8 cellular contexts compared by ENCODE assay signal in genomic region chrX:134806707-134807038, GRCh38. TPM values are rescaled to one million over a fixed set of nuclear protein-coding genes. Genes with fewer than 3 reads are reported as not detected.
DNase-seq lines count a peak whose midpoint lies in the region; ATAC-seq and TF ChIP-seq lines count a peak whose summit lies in the region.

No MANE protein-coding gene starts in this region.

- peak overlapping the region; percentile 60 for H3K27ac ChIP-seq in VCaP
- peak overlapping the region; percentile 84 to 96 (median 86) for H3K27ac ChIP-seq in gastroesophageal sphincter
- H3K27ac ChIP-seq in skin epidermis, result peak overlapping the region in 13 of 21 experiments; percentile 32 to 83 (median 80)

- DNase-seq in NK-92 (lab: John Stamatoyannopoulos, UW; ENCODE audit: unreplicated experiment) (no peak), NCI-H526 treated with DMSO at 0.1 percent for 48 hours (lab: John Stamatoyannopoulos, UW) (no peak)

- 0 to 11% methylated on average over 2 of the region's 2 CpGs for WGBS in gastroesophageal sphincter (ENCODE audit: low coverage in 1 of 2), 2 donors

- no peaks in the 10 kb centered on the region for H3K9me3 ChIP-seq in gastroesophageal sphincter

- no peak for TF ChIP-seq POLR2A in gastroesophageal sphincter (IDR thresholded peaks at IDR 0.05)

- no peaks in the 10 kb centered on the region for H3K36me3 ChIP-seq in gastroesophageal sphincter

- ATAC-seq in GM21360 (IDR thresholded peaks at IDR 0.05; ENCODE audit: unreplicated experiment) (peak; percentile 7), gastroesophageal sphincter (no peak), HG03139 (IDR thresholded peaks at IDR 0.05; ENCODE audit: unreplicated experiment) (no peak), GM19452 (IDR thresholded peaks at IDR 0.05; ENCODE audit: unreplicated experiment) (no peak)

- no peak for TF ChIP-seq CTCF in VCaP (conservative IDR thresholded peaks at IDR 0.05)
- TF ChIP-seq CTCF in gastroesophageal sphincter (IDR thresholded peaks at IDR 0.05), result no peak

- H3K4me3 ChIP-seq in gastroesophageal sphincter (peak overlapping the region; percentile 62 to 85), skin epidermis (peak overlapping the region in 6 of 7 experiments; percentile 40 to 62 (median 56))

- no peaks in the 10 kb centered on the region for H3K27me3 ChIP-seq in gastroesophageal sphincter

- no peaks in the 10 kb centered on the region for H3K4me1 ChIP-seq in gastroesophageal sphincter

- no peak for TF ChIP-seq EP300 in gastroesophageal sphincter (IDR thresholded peaks at IDR 0.05)

RNA-seq across cellular contexts. Expression of gene PABIR2, which starts 9.7 kb away (rescaled TPM):
- total RNA-seq in gastroesophageal sphincter, result 10 to 100 TPM; 10.4 to 18.4 (median 15.7) TPM
